Comparison of ENCODE assay signal across 16 cellular contexts in genomic region chr11:76772100-76772782, GRCh38. TPM values are rescaled to one million over a fixed set of nuclear protein-coding genes. Genes with fewer than 3 reads are reported as not detected.
DNase-seq lines count a peak whose midpoint lies in the region; ATAC-seq and TF ChIP-seq lines count a peak whose summit lies in the region.
"Had no signal": no experiment of that assay in that cellular context is flagged by ENCODE, and none has a peak within 500 bp of the region (broad histone marks: within the 10 kb centered on the region; RNA-seq: fewer than 3 reads in every experiment).

No MANE protein-coding gene starts in this region.

- H3K4me2 ChIP-seq in BLaER1 treated with 17β-estradiol and CSF1 and Interleukin-3, amounts not matched to agents 10 nM and 100 nM = peak overlapping the region; percentile 56 to 99 (median 93)
- H3K4me2 ChIP-seq: KMS-11 had no signal

- H3K27ac ChIP-seq in BLaER1 treated with 17β-estradiol and CSF1 and Interleukin-3, amounts not matched to agents 10 nM and 100 nM = peak overlapping the region in 8 of 11 experiments; percentile 11 to 91 (median 70); a peak in 11 of 22 replicates
- peak overlapping the region; percentile 46 to 61 for H3K27ac ChIP-seq in right atrium auricular region
- H3K27ac ChIP-seq: KMS-11 had no signal

- H3K36me3 ChIP-seq in BLaER1 treated with 17β-estradiol and CSF1 and Interleukin-3, amounts not matched to agents 10 nM and 100 nM = peaks cover 0 to 4% (median 0%) of the 10 kb centered on the region in 11 experiments; a peak in 1 of 22 replicates
- no peaks in the 10 kb centered on the region for H3K36me3 ChIP-seq in right atrium auricular region

- H3K4me3 ChIP-seq in BLaER1 treated with 17β-estradiol and CSF1 and Interleukin-3, amounts not matched to agents 10 nM and 100 nM = no peak overlapping the region
- no peak overlapping the region for H3K4me3 ChIP-seq in right atrium auricular region

- TF ChIP-seq CTCF in right atrium auricular region (IDR thresholded peaks at IDR 0.05) = no peak

- peak; percentile 45 for DNase-seq in amniotic epithelial cell (ENCODE audit: low read depth)
- DNase-seq in right atrium auricular region (ENCODE audit: low spot score) = no peak
- no peak for DNase-seq in sciatic nerve (ENCODE audit: low spot score)
- DNase-seq in NCI-H2081 (lab: John Stamatoyannopoulos, UW) = no peak
- no peak for DNase-seq in NCI-H1417 treated with DMSO at 0.1 percent for 48 hours (lab: John Stamatoyannopoulos, UW)
- DNase-seq: activated CD4-positive, alpha-beta T cell treated with anti-CD3 and anti-CD28 coated beads for 36 hours; AML-193; caudate nucleus; DND-41; GOT3; NCI-H1694 had no signal

- ATAC-seq in sciatic nerve (peak; percentile 77), HG03457 (IDR thresholded peaks at IDR 0.05; ENCODE audit: unreplicated experiment) (no peak), GM21367 (IDR thresholded peaks at IDR 0.05; ENCODE audit: unreplicated experiment) (no peak)
- ATAC-seq: activated CD4-positive, alpha-beta T cell treated with anti-CD3 and anti-CD28 coated beads for 36 hours; SK-N-SH treated with all-trans-retinoic acid at 6 μM for 48 hours had no signal

- H3K4me1 ChIP-seq in BLaER1 treated with 17β-estradiol and CSF1 and Interleukin-3, amounts not matched to agents 10 nM and 100 nM = peaks cover 56 to 73% (median 70%) of the 10 kb centered on the region in 10 experiments
- H3K4me1 ChIP-seq in right atrium auricular region = peaks cover 0 to 74% of the 10 kb centered on the region in 2 donors

- no peaks in the 10 kb centered on the region; a peak in 1 of 22 replicates for H4K20me1 ChIP-seq in BLaER1 treated with 17β-estradiol and CSF1 and Interleukin-3, amounts not matched to agents 10 nM and 100 nM

- H3K27me3 ChIP-seq in BLaER1 treated with 17β-estradiol and CSF1 and Interleukin-3, amounts not matched to agents 10 nM and 100 nM = no peaks in the 10 kb centered on the region
- H3K27me3 ChIP-seq in right atrium auricular region = no peaks in the 10 kb centered on the region

- intact Hi-C loops in sciatic nerve (cut with DNase I) = no loop called here

- H3K9me3 ChIP-seq in BLaER1 treated with 17β-estradiol and CSF1 and Interleukin-3, amounts not matched to agents 10 nM and 100 nM (replicated peaks in 1 of 11) = peaks cover 19 to 27% (median 25%) of the 10 kb centered on the region in 11 experiments
- H3K9me3 ChIP-seq in right atrium auricular region = peaks cover 0 to 14% of the 10 kb centered on the region in 2 donors

- peak overlapping the region in 2 of 11 experiments; percentile 27 to 40; a peak in 4 of 22 replicates for H3K9ac ChIP-seq in BLaER1 treated with 17β-estradiol and CSF1 and Interleukin-3, amounts not matched to agents 10 nM and 100 nM
- H3K9ac ChIP-seq: KMS-11 had no signal

RNA-seq across cellular contexts. Expression of gene TSKU, which starts 10.9 kb away (rescaled TPM):
- total RNA-seq in right atrium auricular region (10 to 100 TPM; 18.7 to 46.6 TPM), sciatic nerve (48.8 TPM)
